In genomic region chr2:97806738-97807618, GRCh38 we compare ENCODE assay signal across 8 cellular contexts.
A peak's percentile ranks its signal among the peaks of the same experiment; 100 is the strongest.
DNase-seq lines count a peak whose midpoint lies in the region; ATAC-seq and TF ChIP-seq lines count a peak whose summit lies in the region.

No MANE protein-coding gene starts in this region.

- no peaks in the 10 kb centered on the region for H3F3A ChIP-seq in OCI-LY1 (ENCODE audit: insufficient read depth, low read length)

- H2AFZ ChIP-seq in OCI-LY1 (ENCODE audit: low read length): no peak overlapping the region

- TF ChIP-seq CTCF in AG09319 (IDR thresholded peaks at IDR 0.05; ENCODE audit: low read depth, low read length) (peak; percentile 95), OCI-LY1 (IDR thresholded peaks at IDR 0.05; ENCODE audit: low read length) (peak; percentile 95)

- H3K9me3 Mint-ChIP-seq in naive B cell: no peaks in the 10 kb centered on the region

- DNase-seq in AG09319 (ENCODE audit: extremely low read depth, low read depth) (peak; percentile 36), GM19238 (ENCODE audit: insufficient read length, low spot score) (peak; percentile 55), activated T-cell treated with anti-CD3 and anti-CD28 coated beads for 1 hour (ENCODE audit: low read depth) (peak; percentile 68), erythroblast (lab: John Stamatoyannopoulos, UW) (peak; percentile 74 to 86), naive B cell (peak; percentile 74)
- DNase-seq in stimulated activated CD8-positive, alpha-beta memory T cell treated with anti-CD3 and anti-CD28 coated beads, Interleukin-7, amount 100 ng/mL, for 24 hours (ENCODE audit: low read depth): peak; percentile 60

- no peak overlapping the region for H3K4me3 Mint-ChIP-seq in naive B cell

- no peaks in the 10 kb centered on the region for H3K27me3 Mint-ChIP-seq in naive B cell

- H3K36me3 Mint-ChIP-seq in naive B cell: peaks cover 0 to 21% of the 10 kb centered on the region in 2 donors

- no peaks in the 10 kb centered on the region for H3K79me2 ChIP-seq in OCI-LY1 (ENCODE audit: insufficient read depth, low read length)

- peak; percentile 92 for TF ChIP-seq RAD21 in Ishikawa (IDR thresholded peaks at IDR 0.05; ENCODE audit: low read depth)

- H4K20me1 ChIP-seq in OCI-LY1 (ENCODE audit: insufficient read depth, low read length): no peaks in the 10 kb centered on the region

- no peaks in the 10 kb centered on the region for H3K4me1 Mint-ChIP-seq in naive B cell

- no peaks in the 10 kb centered on the region for H3K9me2 ChIP-seq in OCI-LY1 (ENCODE audit: low read depth, low read length)

- H3K27me3 ChIP-seq in OCI-LY1 (ENCODE audit: insufficient read depth, low read length): no peaks in the 10 kb centered on the region

- H3K9ac ChIP-seq in OCI-LY1 (ENCODE audit: low read length): no peak overlapping the region

- no peaks in the 10 kb centered on the region for H3K9me3 ChIP-seq in OCI-LY1 (ENCODE audit: low read length)

- no peak for TF ChIP-seq POLR2A in erythroblast (IDR thresholded peaks at IDR 0.05; ENCODE audit: low read length)

- peaks cover 32% of the 10 kb centered on the region; the same call in 1 of the 2 replicates for H3K36me3 ChIP-seq in OCI-LY1 (ENCODE audit: insufficient read depth, low read length)

- H3K27ac Mint-ChIP-seq in naive B cell: peak overlapping the region in 1 of 6 donors; percentile 63

- ATAC-seq in naive B cell (ENCODE audit: low read depth in 2 of 2): peak; percentile 96 to 99

- H3K4me1 ChIP-seq in OCI-LY1 (ENCODE audit: insufficient read depth, low read length, severe bottlenecking): peaks cover 3% of the 10 kb centered on the region

- no peak overlapping the region for H3K4me2 ChIP-seq in OCI-LY1 (ENCODE audit: low read length)

- no peak overlapping the region for H3K27ac ChIP-seq in OCI-LY1 (ENCODE audit: low read depth, low read length, poor library complexity, severe bottlenecking)

- no peak for TF ChIP-seq EP300 in Ishikawa (IDR thresholded peaks at IDR 0.05; ENCODE audit: borderline replicate concordance)

- H3K4me3 ChIP-seq in OCI-LY1 (ENCODE audit: low read depth, low read length, poor library complexity, severe bottlenecking): no peak overlapping the region

TF ChIP-seq in Ishikawa, 13 proteins besides CTCF, POLR2A, EP300 and RAD21:
- TF ChIP-seq TCF12 (IDR thresholded peaks at IDR 0.05; ENCODE audit: low read depth): no peak
- no peak for TF ChIP-seq ZBTB7A (IDR thresholded peaks at IDR 0.05; ENCODE audit: low read depth)
- no peak for TF ChIP-seq USF1 (IDR thresholded peaks at IDR 0.05)
- TF ChIP-seq CEBPB (IDR thresholded peaks at IDR 0.05): no peak
- TF ChIP-seq EGR1 (IDR thresholded peaks at IDR 0.05): no peak
- TF ChIP-seq TAF1 (IDR thresholded peaks at IDR 0.05; ENCODE audit: low read depth): no peak
- no peak for TF ChIP-seq REST (IDR thresholded peaks at IDR 0.05; ENCODE audit: low read depth)
- no peak for TF ChIP-seq MAX (IDR thresholded peaks at IDR 0.05)
- no peak for TF ChIP-seq YY1 (IDR thresholded peaks at IDR 0.05; ENCODE audit: low read depth)
- TF ChIP-seq CREB1 (IDR thresholded peaks at IDR 0.05; ENCODE audit: low read depth): no peak
- no peak for TF ChIP-seq TEAD4 (IDR thresholded peaks at IDR 0.05)
- no peak for TF ChIP-seq FOXM1 (IDR thresholded peaks at IDR 0.05; ENCODE audit: borderline replicate concordance, low read depth)
- TF ChIP-seq NFIC (IDR thresholded peaks at IDR 0.05): no peak
